In genomic region chr10:89476150-89476549, GRCh38 we compare ENCODE assay signal across 1 cellular context.
TF ChIP-seq lines count a peak whose summit lies in the region.

No MANE protein-coding gene starts in this region.

TF ChIP-seq in K562, 482 proteins besides CTCF, POLR2A, EP300 and RAD21 (continued from another document):
- TF ChIP-seq, protein P1, sequence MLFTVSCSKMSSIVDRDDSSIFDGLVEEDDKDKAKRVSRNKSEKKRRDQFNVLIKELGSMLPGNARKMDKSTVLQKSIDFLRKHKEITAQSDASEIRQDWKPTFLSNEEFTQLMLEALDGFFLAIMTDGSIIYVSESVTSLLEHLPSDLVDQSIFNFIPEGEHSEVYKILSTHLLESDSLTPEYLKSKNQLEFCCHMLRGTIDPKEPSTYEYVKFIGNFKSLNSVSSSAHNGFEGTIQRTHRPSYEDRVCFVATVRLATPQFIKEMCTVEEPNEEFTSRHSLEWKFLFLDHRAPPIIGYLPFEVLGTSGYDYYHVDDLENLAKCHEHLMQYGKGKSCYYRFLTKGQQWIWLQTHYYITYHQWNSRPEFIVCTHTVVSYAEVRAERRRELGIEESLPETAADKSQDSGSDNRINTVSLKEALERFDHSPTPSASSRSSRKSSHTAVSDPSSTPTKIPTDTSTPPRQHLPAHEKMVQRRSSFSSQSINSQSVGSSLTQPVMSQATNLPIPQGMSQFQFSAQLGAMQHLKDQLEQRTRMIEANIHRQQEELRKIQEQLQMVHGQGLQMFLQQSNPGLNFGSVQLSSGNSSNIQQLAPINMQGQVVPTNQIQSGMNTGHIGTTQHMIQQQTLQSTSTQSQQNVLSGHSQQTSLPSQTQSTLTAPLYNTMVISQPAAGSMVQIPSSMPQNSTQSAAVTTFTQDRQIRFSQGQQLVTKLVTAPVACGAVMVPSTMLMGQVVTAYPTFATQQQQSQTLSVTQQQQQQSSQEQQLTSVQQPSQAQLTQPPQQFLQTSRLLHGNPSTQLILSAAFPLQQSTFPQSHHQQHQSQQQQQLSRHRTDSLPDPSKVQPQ (CRISPR knock-in tag; IDR thresholded peaks at IDR 0.05; ENCODE audit: borderline replicate concordance) = no peak
